ENCODE assay signal across 8 cellular contexts in the genomic region with DNA sequence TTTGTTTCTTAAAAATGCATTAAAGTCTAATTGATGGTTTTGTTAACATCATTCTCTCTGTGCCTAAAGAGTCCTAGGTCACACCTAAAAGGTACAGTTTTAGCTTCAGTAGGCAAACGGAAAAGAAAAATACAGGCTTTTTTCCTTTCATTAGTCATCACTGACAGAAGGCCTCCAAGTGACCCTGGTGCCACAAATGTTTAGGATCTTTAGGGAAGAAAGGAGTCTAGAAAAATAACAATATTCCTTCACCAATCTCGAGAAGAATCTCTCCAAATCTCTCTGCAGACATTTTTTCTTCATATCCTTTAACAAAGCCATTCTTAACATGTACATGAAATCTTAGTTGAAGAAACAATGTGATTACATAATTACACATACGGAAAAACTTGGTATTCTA. TPM values are rescaled to one million over a fixed set of nuclear protein-coding genes. Genes with fewer than 3 reads are reported as not detected.
DNase-seq lines count a peak whose midpoint lies in the region; ATAC-seq and TF ChIP-seq lines count a peak whose summit lies in the region.

No MANE protein-coding gene starts in this region.

- H3K27me3 Mint-ChIP-seq in naive thymus-derived CD4-positive, alpha-beta T cell: peaks cover 56 to 62% (median 57%) of the 10 kb centered on the region in 5 donors

- H4K91ac ChIP-seq in IMR-90 (ENCODE audit: insufficient read depth, low read depth, low read length): no peak overlapping the region

- no peak overlapping the region for H2AK5ac ChIP-seq in IMR-90 (ENCODE audit: low read depth, low read length)

- no peak for TF ChIP-seq POLR2A in IMR-90 (IDR thresholded peaks at IDR 0.05; ENCODE audit: low read depth, low read length)

- H3K18ac ChIP-seq in IMR-90 (ENCODE audit: low read depth, low read length): no peak overlapping the region

- peak overlapping the region; percentile 86 for H3K4me3 ChIP-seq in BE2C (ENCODE audit: low read depth, low read length)
- H3K4me3 ChIP-seq in IMR-90 (ENCODE audit: insufficient read depth, low read depth, low read length): peak overlapping the region; percentile 73
- H3K4me3 ChIP-seq in choroid plexus epithelial cell (ENCODE audit: low read depth, low read length): peak overlapping the region; percentile 88
- no peak overlapping the region for H3K4me3 ChIP-seq in naive thymus-derived CD4-positive, alpha-beta T cell (ENCODE audit: low read length)

- no CpG with 5 or more reads among the region's 3 CpGs for WGBS in IMR-90 (ENCODE audit: extremely low coverage in 2 of 2, insufficient read length in 1 of 2), 2 experiments

- H2BK120ac ChIP-seq in IMR-90 (ENCODE audit: low read depth, low read length): no peak overlapping the region

- H3K27me3 ChIP-seq in BE2C (no peaks in the 10 kb centered on the region; the same call in 1 of the 2 replicates), IMR-90 (ENCODE audit: control insufficient read depth, insufficient read depth, low read length) (no peaks in the 10 kb centered on the region)
- H3K27me3 ChIP-seq in naive thymus-derived CD4-positive, alpha-beta T cell (ENCODE audit: control insufficient read depth in 2 of 2, insufficient read depth in 2 of 2, low read length in 2 of 2): peaks cover 0 to 7% of the 10 kb centered on the region in 2 donors

- H2BK15ac ChIP-seq in IMR-90 (ENCODE audit: low read depth, low read length): no peak overlapping the region

- H3K36me3 Mint-ChIP-seq in naive thymus-derived CD4-positive, alpha-beta T cell: no peaks in the 10 kb centered on the region

- peak overlapping the region; percentile 74 for H3K4me2 ChIP-seq in IMR-90 (ENCODE audit: low read depth, low read length)

- no peak overlapping the region for H2AK9ac ChIP-seq in IMR-90 (replicated peaks; ENCODE audit: low read depth, low read length, poor library complexity)

- H3K4ac ChIP-seq in IMR-90 (ENCODE audit: low read depth, low read length): no peak overlapping the region

- no peaks in the 10 kb centered on the region for H3K9me3 ChIP-seq in BE2C
- H3K9me3 ChIP-seq in IMR-90 (ENCODE audit: control insufficient read depth, insufficient read depth, low read length): no peaks in the 10 kb centered on the region
- no peaks in the 10 kb centered on the region for H3K9me3 ChIP-seq in naive thymus-derived CD4-positive, alpha-beta T cell (ENCODE audit: control insufficient read depth in 2 of 3, low read length in 3 of 3)

- H3K27ac ChIP-seq in IMR-90 (ENCODE audit: insufficient read depth, low read length): no peak overlapping the region
- H3K27ac ChIP-seq in naive thymus-derived CD4-positive, alpha-beta T cell (ENCODE audit: low read depth, low read length): no peak overlapping the region

- H4K20me1 ChIP-seq in IMR-90 (ENCODE audit: insufficient read depth, low read length): peaks cover 4% of the 10 kb centered on the region

- no peak overlapping the region for H2BK20ac ChIP-seq in IMR-90 (ENCODE audit: low read depth, low read length)

- no peak overlapping the region for H3K23ac ChIP-seq in IMR-90 (ENCODE audit: low read depth, low read length)

- no peak overlapping the region for H3K9ac ChIP-seq in IMR-90 (ENCODE audit: low read depth, low read length)

- H3K4me3 Mint-ChIP-seq in naive thymus-derived CD4-positive, alpha-beta T cell: peak overlapping the region in 8 of 10 donors; percentile 77 to 89 (median 82)

- no peak overlapping the region for H3K56ac ChIP-seq in IMR-90 (ENCODE audit: extremely low read depth, insufficient read depth, low read length)

- H3K9me1 ChIP-seq in IMR-90 (ENCODE audit: insufficient read depth, low read length): 0 out of 2 replicates have a peak, but pooled peaks cover 7% of the 10 kb centered on the region

- ATAC-seq in IMR-90 (ENCODE audit: low read depth) (no peak), GM21528 (IDR thresholded peaks at IDR 0.05; ENCODE audit: low FRiP score, unreplicated experiment) (no peak)
- no peak for ATAC-seq in naive thymus-derived CD4-positive, alpha-beta T cell

- H4K8ac ChIP-seq in IMR-90 (ENCODE audit: low read depth in 2 of 2, low read length in 2 of 2): no peak overlapping the region

- peaks cover 4% of the 10 kb centered on the region for H3K36me3 ChIP-seq in BE2C
- H3K36me3 ChIP-seq in IMR-90 (ENCODE audit: control insufficient read depth, insufficient read depth, low read length): no peaks in the 10 kb centered on the region
- no peaks in the 10 kb centered on the region for H3K36me3 ChIP-seq in naive thymus-derived CD4-positive, alpha-beta T cell (ENCODE audit: control insufficient read depth in 2 of 3, insufficient read depth in 3 of 3, low read length in 3 of 3)

- POLR2A ChIA-PET in IMR-90 (lab: Charles Lee; ENCODE audit: unreplicated experiment): no interaction called here
- POLR2A ChIA-PET in naive thymus-derived CD4-positive, alpha-beta T cell (lab: Charles Lee): no interaction called here

- peaks cover 0 to 6% (median 0%) of the 10 kb centered on the region in 11 donors for H3K9me3 Mint-ChIP-seq in naive thymus-derived CD4-positive, alpha-beta T cell

- no TSS peak for BruUV-seq in IMR-90 (replicated peaks; lab: Mats Ljungman, UMichigan)

- TF ChIP-seq RAD21 in IMR-90 (IDR thresholded peaks at IDR 0.05; ENCODE audit: low read length): no peak

- no peak overlapping the region for H3K14ac ChIP-seq in IMR-90 (replicated peaks; ENCODE audit: low read depth, low read length)

- DNase-seq in BE2C (no peak), IMR-90 (no peak), choroid plexus epithelial cell (ENCODE audit: low read depth) (no peak)
- DNase-seq in naive thymus-derived CD4-positive, alpha-beta T cell: no peak
- DNase-seq in activated effector memory CD4-positive, alpha-beta T cell treated with Interleukin-2 at 50 U/mL for 16 hours: no peak
- DNase-seq in activated naive CD4-positive, alpha-beta T cell treated with anti-CD3 and anti-CD28 coated beads, Interleukin-2, amount 50 U/mL, for 16 hours: no peak
- no peak for DNase-seq in stimulated activated CD4-positive, alpha-beta T cell treated with anti-CD3 and anti-CD28 coated beads, Interleukin-4, amount 100 ng/mL, for 1 hour

- H3K79me1 ChIP-seq in IMR-90 (ENCODE audit: low read depth in 1 of 2, low read length in 2 of 2): peaks cover 21 to 52% of the 10 kb centered on the region in 2 experiments

- no peak overlapping the region for H4K5ac ChIP-seq in IMR-90 (ENCODE audit: low read depth, low read length)

- H3K4me1 Mint-ChIP-seq in naive thymus-derived CD4-positive, alpha-beta T cell: peaks cover 10 to 19% (median 13%) of the 10 kb centered on the region in 7 donors

- H2BK5ac ChIP-seq in IMR-90 (ENCODE audit: low read depth, low read length, poor library complexity, severe bottlenecking): no peak overlapping the region

- no peak for TF ChIP-seq CTCF in BE2C (IDR thresholded peaks at IDR 0.05; ENCODE audit: low read depth, low read length)
- TF ChIP-seq CTCF in IMR-90 (conservative IDR thresholded peaks at IDR 0.05; ENCODE audit: low read depth, low read length): no peak
- no peak for TF ChIP-seq CTCF in choroid plexus epithelial cell (conservative IDR thresholded peaks at IDR 0.05; ENCODE audit: low read depth, low read length)

- no peak overlapping the region for H3K27ac Mint-ChIP-seq in naive thymus-derived CD4-positive, alpha-beta T cell

- no peak overlapping the region for H2AFZ ChIP-seq in IMR-90 (replicated peaks; ENCODE audit: low read length, poor library complexity)

- dilution Hi-C loops in IMR-90 (cut with HindIII; ENCODE audit: low sequenced_read_pairs, unreplicated experiment): no loop called here

- H3K4me1 ChIP-seq in BE2C: no peaks in the 10 kb centered on the region; the same call in 1 of the 2 replicates
- H3K4me1 ChIP-seq in IMR-90 (ENCODE audit: control insufficient read depth, insufficient read depth, low read length): peaks cover 7% of the 10 kb centered on the region
- H3K4me1 ChIP-seq in naive thymus-derived CD4-positive, alpha-beta T cell (ENCODE audit: control insufficient read depth in 2 of 2, insufficient read depth in 2 of 2, low read length in 2 of 2): peaks cover 0 to 5% of the 10 kb centered on the region in 2 donors

- in situ Hi-C loops in IMR-90 (cut with MboI; ENCODE audit: low sequenced_read_pairs): loop anchor here (10.0 to 25.0 kb wide), 2 partner anchors 54 to 152 kb away; no protein-coding TSS in a partner anchor

- CTCF ChIA-PET in IMR-90 (lab: Yijun Ruan, JAX): no interaction called here
- CTCF ChIA-PET in naive thymus-derived CD4-positive, alpha-beta T cell (lab: Charles Lee): no interaction called here

- intact Hi-C loops in IMR-90 (cut with micrococcal nuclease): no loop called here
- intact Hi-C loops in naive thymus-derived CD4-positive, alpha-beta T cell (cut with micrococcal nuclease): no loop called here

TF ChIP-seq in IMR-90, 13 proteins besides CTCF, POLR2A, EP300 and RAD21 (continues in another document):
- TF ChIP-seq, protein P1, sequence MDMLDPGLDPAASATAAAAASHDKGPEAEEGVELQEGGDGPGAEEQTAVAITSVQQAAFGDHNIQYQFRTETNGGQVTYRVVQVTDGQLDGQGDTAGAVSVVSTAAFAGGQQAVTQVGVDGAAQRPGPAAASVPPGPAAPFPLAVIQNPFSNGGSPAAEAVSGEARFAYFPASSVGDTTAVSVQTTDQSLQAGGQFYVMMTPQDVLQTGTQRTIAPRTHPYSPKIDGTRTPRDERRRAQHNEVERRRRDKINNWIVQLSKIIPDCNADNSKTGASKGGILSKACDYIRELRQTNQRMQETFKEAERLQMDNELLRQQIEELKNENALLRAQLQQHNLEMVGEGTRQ (IDR thresholded peaks at IDR 0.05; ENCODE audit: low read depth, low read length): no peak
- TF ChIP-seq CEBPB (IDR thresholded peaks at IDR 0.05; ENCODE audit: low read depth, low read length): no peak
- no peak for TF ChIP-seq ELK1 (IDR thresholded peaks at IDR 0.05; ENCODE audit: borderline replicate concordance, low read depth, low read length)
- no peak for TF ChIP-seq MAFK (IDR thresholded peaks at IDR 0.05; ENCODE audit: low read depth, low read length)
- no peak for TF ChIP-seq RFX5 (IDR thresholded peaks at IDR 0.05; ENCODE audit: low read depth, low read length)
- no peak for TF ChIP-seq NFE2L2 (IDR thresholded peaks at IDR 0.05; ENCODE audit: low read depth, low read length)

RNA-seq across cellular contexts. Expression of gene DENND5B, which starts 2.0 kb away (rescaled TPM):
- 5.4 TPM for polyA plus RNA-seq in BE2C (2012; ENCODE audit: insufficient read depth, insufficient read length, low read depth)
- 11.9 and 13.4 TPM in 2 replicates for total RNA-seq in IMR-90 (2012; rRNA removed)
- polyA plus RNA-seq in IMR-90 (2012; rRNA removed): 5.5 and 5.6 TPM in 2 replicates
- polyA plus RNA-seq in IMR-90 (2012; cell fraction: cytosol; rRNA removed): 2.3 and 2.7 TPM in 2 replicates
- polyA plus RNA-seq in IMR-90 (2012; cell fraction: nucleus; rRNA removed; ENCODE audit: low replicate concordance): 0.94 and 5.0 TPM in 2 replicates
- total RNA-seq in naive thymus-derived CD4-positive, alpha-beta T cell: 1 to 10 TPM in 2 of 5 experiments, under 1 TPM in 3; 0.16 to 1.5 (median 0.29) TPM
- polyA plus RNA-seq in naive thymus-derived CD4-positive, alpha-beta T cell: not detected
